In genomic region chr3:36132214-36132613, GRCh38 we compare ENCODE assay signal across 27 cellular contexts.
A peak's percentile ranks its signal among the peaks of the same experiment; 100 is the strongest.
DNase-seq lines count a peak whose midpoint lies in the region; ATAC-seq and TF ChIP-seq lines count a peak whose summit lies in the region.
"Had no signal": no experiment of that assay in that cellular context is flagged by ENCODE, and none has a peak within 500 bp of the region (broad histone marks: within the 10 kb centered on the region; RNA-seq: fewer than 3 reads in every experiment).

No MANE protein-coding gene starts in this region.

- H3K4me3 ChIP-seq in SK-N-SH (ENCODE audit: low read depth in 2 of 2, low read length in 1 of 2) (no peak overlapping the region), fibroblast of the aortic adventitia (ENCODE audit: low read depth, low read length) (no peak overlapping the region)
- H3K4me3 ChIP-seq: lung, SJCRH30, upper lobe of right lung had no signal

- no peak for TF ChIP-seq RAD21 in SK-N-SH (IDR thresholded peaks at IDR 0.05; ENCODE audit: low read length)

- H3K4me3 Mint-ChIP-seq in WTC11 (no peak overlapping the region), type B pancreatic cell (no peak overlapping the region)
- H3K4me3 Mint-ChIP-seq: activated B cell treated with CpG ODN at 0.5 μM for 24 hours; activated CD4-positive, alpha-beta memory T cell treated with anti-CD3 and anti-CD28 coated beads for 36 hours; activated naive CD4-positive, alpha-beta T cell treated with anti-CD3 and anti-CD28 coated beads, Interleukin-2, amount 10 ng/mL, durations not matched to agents 7 days and 5 days; CD4-positive, CD25-positive, alpha-beta regulatory T cell; T-helper 2 cell treated with Interferon-gamma antibody and Interleukin-4, amounts not matched to agents 5 μg/mL and 100 μg/mL, for 36 hours had no signal

- no peaks in the 10 kb centered on the region for H3K4me1 ChIP-seq in SK-N-SH (ENCODE audit: control insufficient read depth in 1 of 2, insufficient read depth in 2 of 2, low read depth in 1 of 2, low read length in 1 of 2)
- H3K4me1 ChIP-seq: SJCRH30, upper lobe of right lung had no signal

- H3K27ac Mint-ChIP-seq in WTC11, result no peak overlapping the region
- no peak overlapping the region for H3K27ac Mint-ChIP-seq in type B pancreatic cell
- H3K27ac Mint-ChIP-seq: activated B cell treated with CpG ODN at 0.5 μM for 24 hours; activated CD4-positive, alpha-beta memory T cell treated with anti-CD3 and anti-CD28 coated beads for 36 hours; activated naive CD4-positive, alpha-beta T cell treated with anti-CD3 and anti-CD28 coated beads, Interleukin-2, amount 10 ng/mL, durations not matched to agents 7 days and 5 days; CD4-positive, CD25-positive, alpha-beta regulatory T cell; T-helper 2 cell treated with Interferon-gamma antibody and Interleukin-4, amounts not matched to agents 5 μg/mL and 100 μg/mL, for 36 hours had no signal

- H3K27ac ChIP-seq in SK-N-SH (ENCODE audit: low read depth in 2 of 2, low read length in 1 of 2), result no peak overlapping the region
- H3K27ac ChIP-seq: SJCRH30, upper lobe of right lung had no signal

- no peak for ATAC-seq in SK-N-SH treated with all-trans-retinoic acid at 6 μM for 48 hours
- peak; percentile 73 for ATAC-seq in WTC11
- no peak for ATAC-seq in Right ventricle myocardium inferior
- ATAC-seq: Panc1, upper lobe of right lung had no signal

- H3K9me3 Mint-ChIP-seq in WTC11, result peaks cover 39% of the 10 kb centered on the region
- no peaks in the 10 kb centered on the region for H3K9me3 Mint-ChIP-seq in type B pancreatic cell
- H3K9me3 Mint-ChIP-seq: activated naive CD4-positive, alpha-beta T cell treated with anti-CD3 and anti-CD28 coated beads, Interleukin-2, amount 10 ng/mL, durations not matched to agents 7 days and 5 days; T-helper 2 cell treated with Interferon-gamma antibody and Interleukin-4, amounts not matched to agents 5 μg/mL and 100 μg/mL, for 36 hours had no signal

- H3F3A ChIP-seq in SK-N-SH (replicated peaks; ENCODE audit: insufficient read depth), result no peaks in the 10 kb centered on the region

- no peak overlapping the region for H3K4me2 ChIP-seq in SK-N-SH

- peak; percentile 35 for TF ChIP-seq CTCF in SK-N-SH (IDR thresholded peaks at IDR 0.05)
- TF ChIP-seq CTCF in WTC11 (IDR thresholded peaks at IDR 0.05), result 0 out of 2 replicates have a peak, but pooled peaks have one; percentile 24
- peak; percentile 19 for TF ChIP-seq CTCF in fibroblast of the aortic adventitia (IDR thresholded peaks at IDR 0.05; ENCODE audit: insufficient read depth, low read length)
- TF ChIP-seq CTCF in type B pancreatic cell (conservative IDR thresholded peaks at IDR 0.05), result no peak

- no peak for TF ChIP-seq EP300 in SK-N-SH (IDR thresholded peaks at IDR 0.05; ENCODE audit: borderline replicate concordance in 1 of 2, low read depth in 1 of 2, low read length in 1 of 2)

- H3K27me3 Mint-ChIP-seq in WTC11 (ENCODE audit: low read depth) (no peaks in the 10 kb centered on the region), type B pancreatic cell (peaks cover 10% of the 10 kb centered on the region)
- H3K27me3 Mint-ChIP-seq: activated B cell treated with CpG ODN at 0.5 μM for 24 hours; activated CD4-positive, alpha-beta memory T cell treated with anti-CD3 and anti-CD28 coated beads for 36 hours; activated naive CD4-positive, alpha-beta T cell treated with anti-CD3 and anti-CD28 coated beads, Interleukin-2, amount 10 ng/mL, durations not matched to agents 7 days and 5 days; CD4-positive, CD25-positive, alpha-beta regulatory T cell had no signal

- intact Hi-C loops in Right ventricle myocardium inferior (cut with DNase I), result no loop called here

- H3K79me2 ChIP-seq in SK-N-SH (ENCODE audit: insufficient read depth), result no peaks in the 10 kb centered on the region

- H3K27me3 ChIP-seq in SK-N-SH (ENCODE audit: insufficient read depth), result no peaks in the 10 kb centered on the region
- H3K27me3 ChIP-seq: SJCRH30, upper lobe of right lung had no signal

- H3K36me3 ChIP-seq in SK-N-SH (replicated peaks in 1 of 2; ENCODE audit: control insufficient read depth in 1 of 2, insufficient read depth in 2 of 2, low read length in 1 of 2), result no peaks in the 10 kb centered on the region
- H3K36me3 ChIP-seq: SJCRH30, upper lobe of right lung had no signal

- CTCF ChIA-PET in SK-N-SH (lab: Yijun Ruan, JAX) (no interaction called here), WTC11 (lab: Charles Lee) (no interaction called here)

- H3K36me3 Mint-ChIP-seq in WTC11, result no peaks in the 10 kb centered on the region
- no peaks in the 10 kb centered on the region for H3K36me3 Mint-ChIP-seq in type B pancreatic cell
- H3K36me3 Mint-ChIP-seq: activated CD4-positive, alpha-beta memory T cell treated with anti-CD3 and anti-CD28 coated beads for 36 hours; activated naive CD4-positive, alpha-beta T cell treated with anti-CD3 and anti-CD28 coated beads, Interleukin-2, amount 10 ng/mL, durations not matched to agents 7 days and 5 days; CD4-positive, CD25-positive, alpha-beta regulatory T cell had no signal

- no peaks in the 10 kb centered on the region for H4K20me1 ChIP-seq in SK-N-SH (ENCODE audit: insufficient read depth)

- no peak overlapping the region for H2AFZ ChIP-seq in SK-N-SH (ENCODE audit: low read depth)

- peaks cover 8% of the 10 kb centered on the region for H3K4me1 Mint-ChIP-seq in WTC11
- H3K4me1 Mint-ChIP-seq in type B pancreatic cell (ENCODE audit: unreplicated experiment), result no peaks in the 10 kb centered on the region
- H3K4me1 Mint-ChIP-seq: activated B cell treated with CpG ODN at 0.5 μM for 24 hours; activated naive CD4-positive, alpha-beta T cell treated with anti-CD3 and anti-CD28 coated beads, Interleukin-2, amount 10 ng/mL, durations not matched to agents 7 days and 5 days; CD4-positive, CD25-positive, alpha-beta regulatory T cell had no signal

- H3K9me3 ChIP-seq in SK-N-SH, result no peaks in the 10 kb centered on the region
- H3K9me3 ChIP-seq: SJCRH30, upper lobe of right lung had no signal

- 70% methylated on average over 2 of the region's 2 CpGs for WGBS in SK-N-SH (ENCODE audit: low lambda C conversion rate)

- H3K9me2 ChIP-seq in SK-N-SH, result no peaks in the 10 kb centered on the region

- no peak overlapping the region for H3K9ac ChIP-seq in SK-N-SH

- DNase-seq in SK-N-SH (no peak), WTC11 (ENCODE audit: low spot score) (no peak), fibroblast of the aortic adventitia (ENCODE audit: low read depth) (no peak), type B pancreatic cell (ENCODE audit: extremely low spot score, unreplicated experiment) (no peak), Right ventricle myocardium inferior (ENCODE audit: missing footprints) (no peak), NCI-H1092 treated with DMSO at 0.1 percent for 48 hours (lab: John Stamatoyannopoulos, UW) (no peak), NK-92 (lab: John Stamatoyannopoulos, UW; ENCODE audit: unreplicated experiment) (no peak)
- DNase-seq: activated B cell treated with CpG ODN at 0.5 μM for 24 hours; activated CD4-positive, alpha-beta memory T cell treated with anti-CD3 and anti-CD28 coated beads for 36 hours; activated naive CD4-positive, alpha-beta T cell treated with anti-CD3 and anti-CD28 coated beads, Interleukin-2, amount 10 ng/mL, durations not matched to agents 7 days and 5 days; CD4-positive, CD25-positive, alpha-beta regulatory T cell; DMS153; effector CD8-positive, alpha-beta T cell; H7; KBM-7; NCI-H1048; NCI-H1930; NCI-H345; NCI-H82; retina; stimulated activated CD4-positive, alpha-beta T cell treated with anti-CD3 and anti-CD28 coated beads, Interleukin-12 subunit alpha, Interleukin-12 subunit beta, amount 100 ng/mL, for 4 hours; upper lobe of right lung had no signal

- POLR2A ChIA-PET in SK-N-SH (lab: Yijun Ruan, JAX) (no interaction called here), WTC11 (lab: Charles Lee) (no interaction called here)

TF ChIP-seq in SK-N-SH, 30 proteins besides CTCF, POLR2A, EP300 and RAD21 (continues in another document):
- TF ChIP-seq FOXM1 (IDR thresholded peaks at IDR 0.05; ENCODE audit: low read depth) (no peak), GABPA (IDR thresholded peaks at IDR 0.05; ENCODE audit: low read depth) (no peak), RXRA (IDR thresholded peaks at IDR 0.05; ENCODE audit: borderline replicate concordance, low read depth) (no peak), MXI1 (IDR thresholded peaks at IDR 0.05; ENCODE audit: low read depth, low read length) (no peak)

TF ChIP-seq in SK-N-SH treated with all-trans-retinoic acid at 6 μM for 48 hours, 23 proteins besides CTCF, POLR2A, EP300 and RAD21 (continues in another document):
- no peak for TF ChIP-seq PATZ1 (CRISPR knock-in tag; IDR thresholded peaks at IDR 0.05; ENCODE audit: borderline replicate concordance)

TF ChIP-seq in WTC11, 78 proteins besides CTCF, POLR2A, EP300 and RAD21 (continues in another document):
- TF ChIP-seq CREM (CRISPR knock-in tag; IDR thresholded peaks at IDR 0.05) (no peak), STAT6 (CRISPR knock-in tag; conservative IDR thresholded peaks at IDR 0.05; ENCODE audit: low read depth) (no peak), HMGA2 (CRISPR knock-in tag; IDR thresholded peaks at IDR 0.05) (no peak), FOXK1 (CRISPR knock-in tag; IDR thresholded peaks at IDR 0.05) (no peak)

Comparison
In these comparisons a context has a peak if more than half of its experiments do, and no peak if none do; other contexts are left out.
1. Of the 6 proteins assayed by ChIP-seq in both WTC11 and SK-N-SH: peak only in WTC11: none; only in SK-N-SH: none; in both: CTCF; in neither: 5.